ENCODE assay signal across 8 cellular contexts in the genomic region with DNA sequence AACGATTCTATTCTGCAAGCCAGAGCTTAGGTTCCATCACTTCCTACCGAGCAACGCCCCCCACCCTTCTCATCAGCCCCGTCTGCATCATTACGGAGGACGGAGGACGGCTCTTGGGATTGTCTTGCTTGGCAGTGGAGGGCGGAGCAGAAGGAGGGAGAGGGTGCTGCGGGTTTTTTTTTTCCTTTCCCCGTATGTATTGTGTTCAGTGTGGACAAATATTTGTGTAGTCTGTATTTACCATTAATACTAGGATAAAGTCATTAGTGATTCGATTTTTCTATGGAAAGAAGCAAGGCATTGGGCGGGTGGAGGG.
DNase-seq lines count a peak whose midpoint lies in the region; ATAC-seq and TF ChIP-seq lines count a peak whose summit lies in the region.

No MANE protein-coding gene starts in this region.

- H3K27me3 Mint-ChIP-seq in activated CD4-positive, alpha-beta T cell treated with anti-CD3 and anti-CD28 coated beads, Interleukin-2, amount 10 ng/mL, durations not matched to agents 7 days and 5 days: no peaks in the 10 kb centered on the region

- H3K27me3 ChIP-seq in left ventricle myocardium inferior (ENCODE audit: low read depth): no peaks in the 10 kb centered on the region

- H3K9me3 Mint-ChIP-seq in activated CD4-positive, alpha-beta T cell treated with anti-CD3 and anti-CD28 coated beads, Interleukin-2, amount 10 ng/mL, durations not matched to agents 7 days and 5 days: no peaks in the 10 kb centered on the region

- peak overlapping the region; percentile 55 for H3K27ac Mint-ChIP-seq in activated CD4-positive, alpha-beta T cell treated with anti-CD3 and anti-CD28 coated beads, Interleukin-2, amount 10 ng/mL, durations not matched to agents 7 days and 5 days

- peaks cover 53% of the 10 kb centered on the region for H3K4me1 Mint-ChIP-seq in activated CD4-positive, alpha-beta T cell treated with anti-CD3 and anti-CD28 coated beads, Interleukin-2, amount 10 ng/mL, durations not matched to agents 7 days and 5 days

- CTCF ChIA-PET in activated CD4-positive, alpha-beta T cell treated with anti-CD3 and anti-CD28 coated beads, Interleukin-2, amount 10 ng/mL, durations not matched to agents 7 days and 5 days (lab: Charles Lee): interaction anchor here (1.1 kb wide), 1 partner anchor 13 kb away, joined by 3 read pairs; no protein-coding TSS in a partner anchor

- H3K36me3 ChIP-seq in left ventricle myocardium inferior: peaks cover 3% of the 10 kb centered on the region

- H3K27ac ChIP-seq in left ventricle myocardium inferior (replicated peaks) (peak overlapping the region; percentile 83), temporal lobe (ENCODE audit: low read depth, low read length) (peak overlapping the region; percentile 70)

- peaks cover 88% of the 10 kb centered on the region for H3K4me1 ChIP-seq in left ventricle myocardium inferior

- peak overlapping the region; percentile 43 for H3K4me3 ChIP-seq in left ventricle myocardium inferior

- H3K9me3 ChIP-seq in left ventricle myocardium inferior (replicated peaks): no peaks in the 10 kb centered on the region

- peaks cover 3% of the 10 kb centered on the region for H3K36me3 Mint-ChIP-seq in activated CD4-positive, alpha-beta T cell treated with anti-CD3 and anti-CD28 coated beads, Interleukin-2, amount 10 ng/mL, durations not matched to agents 7 days and 5 days (ENCODE audit: low read depth)

- H3K4me3 Mint-ChIP-seq in activated CD4-positive, alpha-beta T cell treated with anti-CD3 and anti-CD28 coated beads, Interleukin-2, amount 10 ng/mL, durations not matched to agents 7 days and 5 days: peak overlapping the region; percentile 16

- POLR2A ChIA-PET in activated CD4-positive, alpha-beta T cell treated with anti-CD3 and anti-CD28 coated beads, Interleukin-2, amount 10 ng/mL, durations not matched to agents 7 days and 5 days (lab: Charles Lee): no interaction called here

- no peak for DNase-seq in activated CD4-positive, alpha-beta T cell treated with anti-CD3 and anti-CD28 coated beads, Interleukin-2, amount 10 ng/mL, durations not matched to agents 7 days and 5 days
- no peak for DNase-seq in activated CD4-positive, alpha-beta T cell treated with anti-CD3 and anti-CD28 coated beads for 48 hours
- DNase-seq in NCI-H69 (lab: John Stamatoyannopoulos, UW): peak; percentile 53
- DNase-seq in left ventricle myocardium inferior: no peak
- DNase-seq in SKM-1 treated with dmso at 0.1 percent for 144 hours (lab: John Stamatoyannopoulos, UW; ENCODE audit: unreplicated experiment): no peak

- intact Hi-C loops in left ventricle myocardium inferior (cut with micrococcal nuclease): loop anchor here (5.0 to 10.0 kb wide), 2 partner anchors 129 to 356 kb away; partner anchors contain the start of gene HIPK2

- ATAC-seq in GM21360 (IDR thresholded peaks at IDR 0.05; ENCODE audit: unreplicated experiment): no peak
- ATAC-seq in GM18517 (IDR thresholded peaks at IDR 0.05; ENCODE audit: unreplicated experiment): no peak

- no peak for TF ChIP-seq CTCF in left ventricle myocardium inferior (IDR thresholded peaks at IDR 0.05; ENCODE audit: borderline replicate concordance)
